In the genomic region with DNA sequence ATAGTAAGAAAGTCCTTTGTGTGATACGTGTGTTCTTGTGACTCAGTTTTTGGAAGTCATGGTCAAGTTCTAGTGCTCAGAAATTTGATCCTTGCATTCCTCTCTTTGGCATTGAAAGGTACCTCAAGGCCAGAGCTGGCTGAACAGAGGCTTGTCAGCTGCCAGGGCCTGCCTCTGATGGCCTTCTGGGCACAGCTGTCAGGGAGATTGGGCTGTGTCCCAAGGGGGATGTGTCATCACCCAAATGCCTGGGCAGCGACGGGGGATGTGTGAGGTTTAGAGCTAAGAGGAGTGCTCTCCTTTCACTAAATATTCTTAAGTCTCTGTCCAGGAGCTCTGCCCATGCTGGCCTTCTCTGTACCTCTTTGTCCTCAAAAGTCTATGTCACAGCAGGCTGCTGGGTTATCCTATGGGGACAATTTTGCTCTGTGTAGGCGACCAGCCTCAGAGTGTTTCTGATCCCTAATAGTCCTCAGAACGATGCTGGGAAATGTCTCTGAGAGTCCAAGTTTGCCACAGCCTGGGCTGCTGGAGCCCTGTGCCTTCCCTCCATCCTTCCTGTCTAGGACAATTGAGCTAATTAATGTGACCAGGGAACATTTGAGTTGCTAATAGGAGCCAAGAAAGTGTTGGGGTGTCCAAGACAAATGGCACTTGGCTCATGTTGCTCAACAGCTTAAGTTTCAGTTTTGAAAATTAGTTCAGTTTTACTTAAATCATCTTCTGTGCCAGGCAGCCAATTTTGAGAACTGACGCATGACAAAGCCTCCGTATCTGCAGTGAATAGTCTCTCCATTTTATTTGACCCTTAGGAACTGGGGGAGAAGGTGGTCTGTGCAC, we compare ENCODE assay signal across 13 cellular contexts.
DNase-seq lines count a peak whose midpoint lies in the region; ATAC-seq, FAIRE-seq and TF ChIP-seq lines count a peak whose summit lies in the region.
"Had no signal": no experiment of that assay in that cellular context is flagged by ENCODE, and none has a peak within 500 bp of the region (broad histone marks: within the 10 kb centered on the region; RNA-seq: fewer than 3 reads in every experiment).

No MANE protein-coding gene starts in this region.

- H3K36me3 ChIP-seq in astrocyte (ENCODE audit: insufficient read depth, low read length): no peaks in the 10 kb centered on the region

- H3K79me2 ChIP-seq in astrocyte (ENCODE audit: insufficient read depth, low read length): no peaks in the 10 kb centered on the region

- peaks cover 2% of the 10 kb centered on the region for H3K9me3 Mint-ChIP-seq in astrocyte (ENCODE audit: unreplicated experiment)

- H4K20me1 ChIP-seq in astrocyte (ENCODE audit: insufficient read depth, low read length): no peaks in the 10 kb centered on the region

- no peak overlapping the region for H3K27ac Mint-ChIP-seq in astrocyte (ENCODE audit: unreplicated experiment)
- H3K27ac Mint-ChIP-seq: immature natural killer cell had no signal

- peaks cover 24% of the 10 kb centered on the region for H3K4me1 Mint-ChIP-seq in astrocyte (ENCODE audit: low read depth, unreplicated experiment)
- H3K4me1 Mint-ChIP-seq: immature natural killer cell had no signal

- H3K4me2 ChIP-seq in astrocyte (ENCODE audit: low read length): no peak overlapping the region

- peaks cover 2% of the 10 kb centered on the region for H3K27me3 Mint-ChIP-seq in astrocyte (ENCODE audit: low read depth, unreplicated experiment)

- no peaks in the 10 kb centered on the region for H3K4me1 ChIP-seq in astrocyte (ENCODE audit: insufficient read depth, low read length)

- no peak overlapping the region for H3K27ac ChIP-seq in astrocyte (ENCODE audit: low read depth, low read length)
- H3K27ac ChIP-seq: 22Rv1 had no signal

- H3K4me3 ChIP-seq in astrocyte (ENCODE audit: insufficient read depth, low read depth, low read length): no peak overlapping the region

- FAIRE-seq in astrocyte (lab: Jason Lieb, UNC): peak; percentile 32

- no peaks in the 10 kb centered on the region for H3K27me3 ChIP-seq in astrocyte (ENCODE audit: insufficient read depth, low read length)

- no peak for TF ChIP-seq CTCF in astrocyte (IDR thresholded peaks at IDR 0.05; ENCODE audit: insufficient read depth, low read depth, low read length)

- no peak overlapping the region for H3K4me3 Mint-ChIP-seq in astrocyte (ENCODE audit: unreplicated experiment)
- H3K4me3 Mint-ChIP-seq: immature natural killer cell had no signal

- H3K9me3 ChIP-seq in astrocyte (ENCODE audit: insufficient read depth, low read depth, low read length): no peaks in the 10 kb centered on the region

- no peak overlapping the region for H3K9ac ChIP-seq in astrocyte (ENCODE audit: low read length)

- no peak for ATAC-seq in left lobe of liver
- no peak for ATAC-seq in GM21619 (IDR thresholded peaks at IDR 0.05; ENCODE audit: unreplicated experiment)
- ATAC-seq in activated CD4-positive, CD25-positive, alpha-beta regulatory T cell treated with anti-CD3 and anti-CD28 coated beads, Interleukin-2, amount 50 U/mL, for 24 hours: no peak

- H2AFZ ChIP-seq in astrocyte (ENCODE audit: low read depth, low read length): peak overlapping the region; percentile 26

- H3K36me3 Mint-ChIP-seq in astrocyte (ENCODE audit: low read depth, unreplicated experiment): no peaks in the 10 kb centered on the region
- H3K36me3 Mint-ChIP-seq: immature natural killer cell had no signal

- DNase-seq in NCI-H1694 (lab: John Stamatoyannopoulos, UW) (peak; percentile 1), NCI-H1694 treated with DMSO at 0.1 percent for 48 hours (lab: John Stamatoyannopoulos, UW) (no peak), astrocyte (ENCODE audit: low read depth) (peak; percentile 23), kidney tubule cell (ENCODE audit: low spot score) (peak; percentile 2), MV-4-11 (lab: John Stamatoyannopoulos, UW) (no peak), left lobe of liver (ENCODE audit: low spot score) (no peak)
- DNase-seq: DMS79 treated with DMSO at 0.1 percent for 48 hours; immature natural killer cell; NK-92 treated with Interleukin-12 subunit alpha and Interleukin-12 subunit beta, amount 100 ng/mL, for 24 hours; T-helper 2 cell had no signal

Comparison
In these comparisons a context has a peak if more than half of its experiments do, and no peak if none do; other contexts are left out.
1. DNase-seq: peak in NCI-H1694 (single experiment), astrocyte (single experiment) and kidney tubule cell (single experiment); none in NCI-H1694 treated with DMSO at 0.1 percent for 48 hours (single experiment), MV-4-11 (single experiment) and left lobe of liver (single experiment).